Comparison of ENCODE assay signal across 8 cellular contexts in genomic region chr13:46866150-46866549, GRCh38. TPM values are rescaled to one million over a fixed set of nuclear protein-coding genes. Genes with fewer than 3 reads are reported as not detected.
DNase-seq lines count a peak whose midpoint lies in the region; ATAC-seq, FAIRE-seq and TF ChIP-seq lines count a peak whose summit lies in the region.

No MANE protein-coding gene starts in this region.

- H3K4me3 ChIP-seq in breast epithelium (no peak overlapping the region), OCI-LY3 (ENCODE audit: low read length) (no peak overlapping the region), fibroblast of the aortic adventitia (ENCODE audit: low read depth, low read length) (no peak overlapping the region), kidney (ENCODE audit: low read length in 2 of 2) (no peak overlapping the region)

- POLR2A ChIA-PET in MCF 10A (lab: Yijun Ruan, JAX): no interaction called here

- BruUV-seq in MCF 10A (replicated peaks; lab: Mats Ljungman, UMichigan): no TSS peak

- H3K27ac ChIP-seq in breast epithelium (no peak overlapping the region), OCI-LY3 (ENCODE audit: low read length) (peak overlapping the region; percentile 64), kidney (ENCODE audit: low read depth in 2 of 2, low read length in 2 of 2) (no peak overlapping the region)

- TF ChIP-seq POLR2A in breast epithelium (IDR thresholded peaks at IDR 0.05): no peak

- H3K36me3 ChIP-seq in breast epithelium (no peaks in the 10 kb centered on the region), OCI-LY3 (replicated peaks; ENCODE audit: low read depth, low read length) (no peaks in the 10 kb centered on the region), kidney (ENCODE audit: control insufficient read depth in 1 of 2, insufficient read depth in 2 of 2, low read length in 2 of 2) (no peaks in the 10 kb centered on the region)

- H3K9ac ChIP-seq in OCI-LY3 (ENCODE audit: low read length) (no peak overlapping the region), kidney (ENCODE audit: low read length in 2 of 2) (no peak overlapping the region)

- H3K36me3 Mint-ChIP-seq in MCF 10A (ENCODE audit: insufficient read depth, unreplicated experiment): no peaks in the 10 kb centered on the region

- peak overlapping the region; percentile 75 for H3K27ac Mint-ChIP-seq in MCF 10A (ENCODE audit: low read depth, unreplicated experiment)

- H3K4me1 Mint-ChIP-seq in MCF 10A (ENCODE audit: insufficient read depth, unreplicated experiment): peaks cover 8% of the 10 kb centered on the region

- DNase-seq in MCF 10A (ENCODE audit: unreplicated experiment): peak; percentile 57
- DNase-seq in breast epithelium (ENCODE audit: low spot score in 2 of 2): no peak
- peak; percentile 43 for DNase-seq in fibroblast of the aortic adventitia (ENCODE audit: low read depth)
- peak; percentile 17 for DNase-seq in pulmonary artery endothelial cell (ENCODE audit: low read depth, low spot score)
- DNase-seq in kidney: no peak

- CTCF ChIA-PET in MCF 10A (lab: Yijun Ruan, JAX): interaction anchor here (1.3 to 2.2 kb wide), 2 partner anchors 11 to 29 kb away, joined by 3 to 6 read pairs; no protein-coding TSS in a partner anchor

- H4K20me1 ChIP-seq in OCI-LY3 (ENCODE audit: insufficient read depth, low read length): no peaks in the 10 kb centered on the region

- intact Hi-C loops in MCF 10A (cut with micrococcal nuclease) (no loop called here), breast epithelium (cut with DNase I; ENCODE audit: low total_unique reads) (no loop called here), kidney (cut with DNase I) (no loop called here)

- H3K9me3 ChIP-seq in breast epithelium (no peaks in the 10 kb centered on the region), OCI-LY3 (ENCODE audit: insufficient read depth, low read length) (no peaks in the 10 kb centered on the region), kidney (ENCODE audit: control insufficient read depth in 1 of 2, low read length in 2 of 2) (no peaks in the 10 kb centered on the region)

- no peak for ATAC-seq in HG03354 (IDR thresholded peaks at IDR 0.05; ENCODE audit: poor library complexity, severe bottlenecking, unreplicated experiment)
- no peak for ATAC-seq in GM18909 (IDR thresholded peaks at IDR 0.05; ENCODE audit: poor library complexity, unreplicated experiment)

- H3K27me3 ChIP-seq in breast epithelium: no peaks in the 10 kb centered on the region
- H3K27me3 ChIP-seq in OCI-LY3 (ENCODE audit: low read depth, low read length): peaks cover 27% of the 10 kb centered on the region

- H3K4me2 ChIP-seq in OCI-LY3 (ENCODE audit: low read length): peak overlapping the region; percentile 33

- no peaks in the 10 kb centered on the region for H3K79me2 ChIP-seq in OCI-LY3 (ENCODE audit: low read length)

- TF ChIP-seq CTCF in MCF 10A (IDR thresholded peaks at IDR 0.05; ENCODE audit: unreplicated experiment): no peak
- TF ChIP-seq CTCF in breast epithelium (IDR thresholded peaks at IDR 0.05): no peak
- no peak for TF ChIP-seq CTCF in OCI-LY3 (IDR thresholded peaks at IDR 0.05; ENCODE audit: low read depth, low read length)
- no peak for TF ChIP-seq CTCF in fibroblast of the aortic adventitia (IDR thresholded peaks at IDR 0.05; ENCODE audit: insufficient read depth, low read length)
- no peak for TF ChIP-seq CTCF in kidney (IDR thresholded peaks at IDR 0.05; ENCODE audit: borderline replicate concordance, extremely low read depth, insufficient read depth)

- H3K4me1 ChIP-seq in breast epithelium (no peaks in the 10 kb centered on the region), OCI-LY3 (ENCODE audit: low read length) (peaks cover 30% of the 10 kb centered on the region), kidney (ENCODE audit: control insufficient read depth in 1 of 2, insufficient read depth in 1 of 2, low read depth in 1 of 2, low read length in 2 of 2) (peaks cover 0 to 3% of the 10 kb centered on the region in 2 donors)

- FAIRE-seq in kidney (lab: Jason Lieb, UNC): no peak

- H2AFZ ChIP-seq in OCI-LY3 (ENCODE audit: low read depth, low read length): peak overlapping the region; percentile 79

- H3K27me3 Mint-ChIP-seq in MCF 10A (ENCODE audit: insufficient read depth, unreplicated experiment): peaks cover 27% of the 10 kb centered on the region

- H3K9me3 Mint-ChIP-seq in MCF 10A (ENCODE audit: unreplicated experiment): no peaks in the 10 kb centered on the region

- no peak overlapping the region for H3K4me3 Mint-ChIP-seq in MCF 10A (ENCODE audit: unreplicated experiment)

RNA-seq across cellular contexts. Expression of gene HTR2A, which starts 30.7 kb away (rescaled TPM):
- total RNA-seq in MCF 10A (2022): not detected in 2 replicates
- 1 to 10 TPM in 1 of 3 donors, under 1 TPM in 2; 0.32 to 1.2 (median 0.33) TPM for total RNA-seq in breast epithelium
- total RNA-seq in fibroblast of the aortic adventitia (ENCODE audit: low replicate concordance): 0.82 and 6.0 TPM in 2 replicates
- total RNA-seq in pulmonary artery endothelial cell: not detected in 2 replicates
- 1.0 TPM for total RNA-seq in kidney
- not detected for polyA plus RNA-seq in kidney (ENCODE audit: insufficient read depth, low read depth, low replicate concordance)

Comparison
In these comparisons a context has a peak if more than half of its experiments do, and no peak if none do; other contexts are left out.
1. DNase-seq: peak in MCF 10A (single experiment), fibroblast of the aortic adventitia (single experiment) and pulmonary artery endothelial cell (single experiment); none in breast epithelium (0 of 2) and kidney (single experiment).